7 cellular contexts compared by ENCODE assay signal in genomic region chr1:120354618-120355184, GRCh38.
DNase-seq lines count a peak whose midpoint lies in the region; ATAC-seq and TF ChIP-seq lines count a peak whose summit lies in the region.
"Not testable (repeated sequence)": the region's sequence is repeated elsewhere in the genome, so short reads cannot be mapped to it uniquely, and the experiment has no call there.

No MANE protein-coding gene starts in this region.

- DNase-seq in NCI-H748 treated with DMSO at 0.1 percent for 48 hours (lab: John Stamatoyannopoulos, UW) (peak; percentile 17), iPS-NIHi11 (ENCODE audit: low spot score) (peak; percentile 4), putamen (ENCODE audit: low spot score) (peak; percentile 58)
- DNase-seq in activated CD8-positive, alpha-beta T cell treated with anti-CD3 and anti-CD28 coated beads for 36 hours, result peak; percentile 76
- not testable (repeated sequence) for DNase-seq in chondrocyte (ENCODE audit: low spot score)

- not testable (repeated sequence) for H3K27me3 Mint-ChIP-seq in activated CD8-positive, alpha-beta T cell treated with anti-CD3 and anti-CD28 coated beads for 36 hours; chondrocyte (ENCODE audit: low read depth)

- H3K9me3 Mint-ChIP-seq in activated CD8-positive, alpha-beta T cell treated with anti-CD3 and anti-CD28 coated beads for 36 hours; chondrocyte (ENCODE audit: low read depth): not testable (repeated sequence)

- H3K4me3 Mint-ChIP-seq in activated CD8-positive, alpha-beta T cell treated with anti-CD3 and anti-CD28 coated beads for 36 hours, result peak overlapping the region; percentile 76
- peak overlapping the region; percentile 69 for H3K4me3 Mint-ChIP-seq in chondrocyte (ENCODE audit: unreplicated experiment)

- not testable (repeated sequence) for H3K4me1 Mint-ChIP-seq in activated CD8-positive, alpha-beta T cell treated with anti-CD3 and anti-CD28 coated beads for 36 hours (ENCODE audit: low read depth); chondrocyte (ENCODE audit: low read depth)

- not testable (repeated sequence) for TF ChIP-seq CTCF in activated CD8-positive, alpha-beta T cell treated with anti-CD3 and anti-CD28 coated beads for 36 hours (IDR thresholded peaks at IDR 0.05); chondrocyte (IDR thresholded peaks at IDR 0.05)

- intact Hi-C loops in activated CD8-positive, alpha-beta T cell treated with anti-CD3 and anti-CD28 coated beads for 36 hours (cut with micrococcal nuclease), result not testable (repeated sequence)

- POLR2A ChIA-PET in activated CD8-positive, alpha-beta T cell treated with anti-CD3 and anti-CD28 coated beads for 36 hours (lab: Charles Lee), result interaction anchor here (0.6 kb wide), 1 partner anchor 367 kb away, joined by 4 read pairs; no protein-coding TSS in a partner anchor

- CTCF ChIA-PET in activated CD8-positive, alpha-beta T cell treated with anti-CD3 and anti-CD28 coated beads for 36 hours (lab: Charles Lee), result not testable (repeated sequence)

- not testable (repeated sequence) for H3K36me3 Mint-ChIP-seq in activated CD8-positive, alpha-beta T cell treated with anti-CD3 and anti-CD28 coated beads for 36 hours (ENCODE audit: low read depth); chondrocyte (ENCODE audit: low read depth)

- ATAC-seq in GM18867 (IDR thresholded peaks at IDR 0.05; ENCODE audit: unreplicated experiment), result peak; percentile 90
- peak; percentile 89 for ATAC-seq in HG03025 (IDR thresholded peaks at IDR 0.05; ENCODE audit: low FRiP score, unreplicated experiment)
- ATAC-seq in activated CD8-positive, alpha-beta T cell treated with anti-CD3 and anti-CD28 coated beads for 36 hours, result peak; percentile 88

- H3K27ac Mint-ChIP-seq in activated CD8-positive, alpha-beta T cell treated with anti-CD3 and anti-CD28 coated beads for 36 hours, result peak overlapping the region; percentile 99
- peak overlapping the region; percentile 95 for H3K27ac Mint-ChIP-seq in chondrocyte (ENCODE audit: unreplicated experiment)
